1 cellular context compared by ENCODE assay signal in the genomic region with DNA sequence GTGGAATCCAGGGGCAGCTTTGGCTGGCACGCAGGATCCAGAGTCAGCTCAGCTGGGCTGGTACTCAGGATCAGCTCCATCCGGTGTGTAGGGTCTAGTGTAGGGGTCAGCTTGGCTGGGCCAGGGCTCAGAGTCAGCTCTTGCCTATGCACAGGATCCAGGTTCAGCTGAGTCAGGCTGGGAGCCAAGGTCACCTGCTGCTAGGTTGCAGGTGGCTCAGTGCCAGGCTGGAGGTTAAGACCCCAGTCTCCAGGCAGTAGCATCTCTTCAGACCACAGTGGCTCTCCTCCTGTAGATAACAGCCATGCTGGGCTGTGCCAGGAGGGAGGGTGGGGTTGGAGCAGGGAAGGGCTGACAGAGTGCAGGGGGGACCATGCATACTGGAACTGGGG.
TF ChIP-seq lines count a peak whose summit lies in the region.

No MANE protein-coding gene starts in this region.

TF ChIP-seq in H1, 55 proteins besides CTCF, POLR2A, EP300 and RAD21:
- TF ChIP-seq PHF8 (conservative IDR thresholded peaks at IDR 0.05; ENCODE audit: low read depth, low read length) (no peak), SRF (IDR thresholded peaks at IDR 0.05; ENCODE audit: low read depth, low read length) (no peak), KDM1A (IDR thresholded peaks at IDR 0.05; ENCODE audit: borderline replicate concordance, low read length) (no peak), GTF2F1 (IDR thresholded peaks at IDR 0.05; ENCODE audit: borderline replicate concordance, low read depth, low read length) (no peak), TAF1 (IDR thresholded peaks at IDR 0.05; ENCODE audit: low read depth, low read length) (no peak), FOSL1 (IDR thresholded peaks at IDR 0.05; ENCODE audit: insufficient read depth, low read depth, low read length) (no peak)
